1 cellular context compared by ENCODE assay signal in the genomic region with DNA sequence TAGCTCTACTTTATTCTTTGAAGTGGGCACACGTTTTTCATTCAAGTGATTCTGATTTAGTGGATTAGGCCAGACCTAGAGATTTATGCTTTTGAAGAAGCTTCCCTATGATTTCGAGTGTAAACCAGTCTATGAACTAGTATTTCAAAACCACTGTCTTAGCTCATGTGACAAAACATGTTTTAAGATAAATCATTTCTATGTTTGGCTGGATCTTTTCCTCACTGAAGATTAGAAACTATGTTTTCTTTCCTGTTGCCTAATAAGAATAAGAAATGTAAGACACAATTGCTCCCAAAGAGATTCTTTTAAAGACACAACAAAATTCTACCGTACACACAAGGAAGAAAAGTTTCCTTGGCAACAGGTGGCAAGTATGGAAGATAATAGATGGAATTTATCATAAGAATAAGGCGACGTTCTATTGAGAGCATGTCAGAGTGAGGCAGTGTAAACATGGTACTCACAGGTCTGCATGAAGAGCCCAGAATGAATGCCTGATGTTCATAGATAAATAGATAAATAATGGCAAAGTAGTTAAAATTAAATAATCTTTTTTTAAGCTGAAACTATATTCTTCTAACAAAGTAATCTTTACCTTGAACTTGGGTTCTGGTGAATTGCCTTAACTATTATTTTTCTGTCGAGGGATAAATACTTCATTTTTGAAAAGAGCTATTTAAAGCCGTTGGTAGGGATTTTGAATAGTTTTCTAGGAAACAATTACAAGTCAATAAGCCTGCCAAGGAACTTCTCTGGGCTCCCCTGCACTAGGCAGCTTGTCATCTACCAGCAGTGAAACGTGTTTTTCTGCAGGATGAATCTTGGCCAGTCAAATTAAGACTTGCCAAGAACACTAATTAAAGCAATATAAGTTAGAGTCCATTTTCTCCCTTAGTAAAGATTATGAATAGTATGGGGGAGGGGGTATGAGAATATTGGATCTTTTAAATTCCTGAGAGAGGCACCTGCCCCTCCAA.
TF ChIP-seq lines count a peak whose summit lies in the region.

No MANE protein-coding gene starts in this region.

TF ChIP-seq in GM12878, 131 proteins besides CTCF, POLR2A, EP300 and RAD21:
- TF ChIP-seq YBX1 (IDR thresholded peaks at IDR 0.05) (no peak), WRNIP1 (IDR thresholded peaks at IDR 0.05; ENCODE audit: borderline replicate concordance, low read depth, low read length) (no peak), GATAD2B (conservative IDR thresholded peaks at IDR 0.05; ENCODE audit: low read depth) (no peak), TCF7 (IDR thresholded peaks at IDR 0.05; ENCODE audit: borderline replicate concordance) (no peak), NRF1 (conservative IDR thresholded peaks at IDR 0.05; ENCODE audit: low read depth, low read length) (no peak), RFX5 (IDR thresholded peaks at IDR 0.05; ENCODE audit: low read depth, low read length) (no peak), HCFC1 (IDR thresholded peaks at IDR 0.05; ENCODE audit: low read length) (no peak), STAT1 (conservative IDR thresholded peaks at IDR 0.05) (no peak), BCL11A (IDR thresholded peaks at IDR 0.05; ENCODE audit: low read depth, low read length) (no peak), HDAC2 (IDR thresholded peaks at IDR 0.05) (no peak), JUND (IDR thresholded peaks at IDR 0.05; ENCODE audit: low read depth, low read length) (no peak), KLF5 (IDR thresholded peaks at IDR 0.05; ENCODE audit: partially characterized antibody) (no peak)
- TF ChIP-seq, protein P1, sequence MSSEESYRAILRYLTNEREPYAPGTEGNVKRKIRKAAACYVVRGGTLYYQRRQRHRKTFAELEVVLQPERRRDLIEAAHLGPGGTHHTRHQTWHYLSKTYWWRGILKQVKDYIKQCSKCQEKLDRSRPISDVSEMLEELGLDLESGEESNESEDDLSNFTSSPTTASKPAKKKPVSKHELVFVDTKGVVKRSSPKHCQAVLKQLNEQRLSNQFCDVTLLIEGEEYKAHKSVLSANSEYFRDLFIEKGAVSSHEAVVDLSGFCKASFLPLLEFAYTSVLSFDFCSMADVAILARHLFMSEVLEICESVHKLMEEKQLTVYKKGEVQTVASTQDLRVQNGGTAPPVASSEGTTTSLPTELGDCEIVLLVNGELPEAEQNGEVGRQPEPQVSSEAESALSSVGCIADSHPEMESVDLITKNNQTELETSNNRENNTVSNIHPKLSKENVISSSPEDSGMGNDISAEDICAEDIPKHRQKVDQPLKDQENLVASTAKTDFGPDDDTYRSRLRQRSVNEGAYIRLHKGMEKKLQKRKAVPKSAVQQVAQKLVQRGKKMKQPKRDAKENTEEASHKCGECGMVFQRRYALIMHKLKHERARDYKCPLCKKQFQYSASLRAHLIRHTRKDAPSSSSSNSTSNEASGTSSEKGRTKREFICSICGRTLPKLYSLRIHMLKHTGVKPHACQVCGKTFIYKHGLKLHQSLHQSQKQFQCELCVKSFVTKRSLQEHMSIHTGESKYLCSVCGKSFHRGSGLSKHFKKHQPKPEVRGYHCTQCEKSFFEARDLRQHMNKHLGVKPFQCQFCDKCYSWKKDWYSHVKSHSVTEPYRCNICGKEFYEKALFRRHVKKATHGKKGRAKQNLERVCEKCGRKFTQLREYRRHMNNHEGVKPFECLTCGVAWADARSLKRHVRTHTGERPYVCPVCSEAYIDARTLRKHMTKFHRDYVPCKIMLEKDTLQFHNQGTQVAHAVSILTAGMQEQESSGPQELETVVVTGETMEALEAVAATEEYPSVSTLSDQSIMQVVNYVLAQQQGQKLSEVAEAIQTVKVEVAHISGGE (CRISPR knock-in tag; IDR thresholded peaks at IDR 0.05): no peak
